In the genomic region with DNA sequence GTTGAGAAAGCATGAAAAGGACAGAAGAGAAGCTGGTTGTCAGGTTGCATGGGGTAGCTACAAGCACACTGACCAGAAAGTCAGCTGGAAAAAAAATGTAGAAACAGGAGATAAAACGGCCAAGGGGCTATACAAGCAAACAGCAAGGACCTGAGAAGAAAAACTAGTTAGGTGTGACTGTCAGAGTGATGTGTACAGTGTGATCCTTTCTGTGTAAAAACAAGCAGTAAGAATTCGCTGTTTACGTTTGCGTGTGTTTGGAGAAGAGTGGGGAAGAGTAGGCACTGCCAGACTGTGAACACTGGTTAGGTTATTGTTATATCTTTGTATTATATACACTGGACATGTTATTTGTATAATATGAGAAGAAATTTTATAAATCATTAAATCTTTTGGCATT, we compare ENCODE assay signal across 1 cellular context.
TF ChIP-seq lines count a peak whose summit lies in the region.

No MANE protein-coding gene starts in this region.

TF ChIP-seq in GM12878, 131 proteins besides CTCF, POLR2A, EP300 and RAD21:
- TF ChIP-seq JUNB (IDR thresholded peaks at IDR 0.05) (no peak), SUZ12 (IDR thresholded peaks at IDR 0.05; ENCODE audit: unreplicated experiment) (no peak), MYB (IDR thresholded peaks at IDR 0.05; ENCODE audit: borderline replicate concordance, low read depth, low read length) (no peak), GABPA (IDR thresholded peaks at IDR 0.05; ENCODE audit: low read depth) (no peak), SP1 (IDR thresholded peaks at IDR 0.05; ENCODE audit: low read depth, low read length) (no peak), BACH1 (IDR thresholded peaks at IDR 0.05; ENCODE audit: borderline replicate concordance) (no peak), RB1 (IDR thresholded peaks at IDR 0.05; ENCODE audit: borderline replicate concordance) (no peak), SMC3 (IDR thresholded peaks at IDR 0.05; ENCODE audit: borderline replicate concordance, low read length) (no peak), BRCA1 (IDR thresholded peaks at IDR 0.05; ENCODE audit: low read depth, low read length) (no peak), NR2F1 (conservative IDR thresholded peaks at IDR 0.05) (no peak), CHD1 (IDR thresholded peaks at IDR 0.05; ENCODE audit: low read depth, low read length) (no peak), ZZZ3 (IDR thresholded peaks at IDR 0.05; ENCODE audit: control insufficient read depth, insufficient read length, low read depth) (no peak)
- TF ChIP-seq, protein P1, sequence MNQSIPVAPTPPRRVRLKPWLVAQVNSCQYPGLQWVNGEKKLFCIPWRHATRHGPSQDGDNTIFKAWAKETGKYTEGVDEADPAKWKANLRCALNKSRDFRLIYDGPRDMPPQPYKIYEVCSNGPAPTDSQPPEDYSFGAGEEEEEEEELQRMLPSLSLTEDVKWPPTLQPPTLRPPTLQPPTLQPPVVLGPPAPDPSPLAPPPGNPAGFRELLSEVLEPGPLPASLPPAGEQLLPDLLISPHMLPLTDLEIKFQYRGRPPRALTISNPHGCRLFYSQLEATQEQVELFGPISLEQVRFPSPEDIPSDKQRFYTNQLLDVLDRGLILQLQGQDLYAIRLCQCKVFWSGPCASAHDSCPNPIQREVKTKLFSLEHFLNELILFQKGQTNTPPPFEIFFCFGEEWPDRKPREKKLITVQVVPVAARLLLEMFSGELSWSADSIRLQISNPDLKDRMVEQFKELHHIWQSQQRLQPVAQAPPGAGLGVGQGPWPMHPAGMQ (IDR thresholded peaks at IDR 0.05; ENCODE audit: borderline replicate concordance): no peak
- TF ChIP-seq, protein P2, sequence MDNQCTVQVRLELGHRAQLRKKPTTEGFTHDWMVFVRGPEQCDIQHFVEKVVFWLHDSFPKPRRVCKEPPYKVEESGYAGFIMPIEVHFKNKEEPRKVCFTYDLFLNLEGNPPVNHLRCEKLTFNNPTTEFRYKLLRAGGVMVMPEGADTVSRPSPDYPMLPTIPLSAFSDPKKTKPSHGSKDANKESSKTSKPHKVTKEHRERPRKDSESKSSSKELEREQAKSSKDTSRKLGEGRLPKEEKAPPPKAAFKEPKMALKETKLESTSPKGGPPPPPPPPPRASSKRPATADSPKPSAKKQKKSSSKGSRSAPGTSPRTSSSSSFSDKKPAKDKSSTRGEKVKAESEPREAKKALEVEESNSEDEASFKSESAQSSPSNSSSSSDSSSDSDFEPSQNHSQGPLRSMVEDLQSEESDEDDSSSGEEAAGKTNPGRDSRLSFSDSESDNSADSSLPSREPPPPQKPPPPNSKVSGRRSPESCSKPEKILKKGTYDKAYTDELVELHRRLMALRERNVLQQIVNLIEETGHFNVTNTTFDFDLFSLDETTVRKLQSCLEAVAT (IDR thresholded peaks at IDR 0.05): no peak
- TF ChIP-seq, protein P3, sequence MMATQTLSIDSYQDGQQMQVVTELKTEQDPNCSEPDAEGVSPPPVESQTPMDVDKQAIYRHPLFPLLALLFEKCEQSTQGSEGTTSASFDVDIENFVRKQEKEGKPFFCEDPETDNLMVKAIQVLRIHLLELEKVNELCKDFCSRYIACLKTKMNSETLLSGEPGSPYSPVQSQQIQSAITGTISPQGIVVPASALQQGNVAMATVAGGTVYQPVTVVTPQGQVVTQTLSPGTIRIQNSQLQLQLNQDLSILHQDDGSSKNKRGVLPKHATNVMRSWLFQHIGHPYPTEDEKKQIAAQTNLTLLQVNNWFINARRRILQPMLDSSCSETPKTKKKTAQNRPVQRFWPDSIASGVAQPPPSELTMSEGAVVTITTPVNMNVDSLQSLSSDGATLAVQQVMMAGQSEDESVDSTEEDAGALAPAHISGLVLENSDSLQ (IDR thresholded peaks at IDR 0.05): no peak
